Comparison of ENCODE assay signal across 13 cellular contexts in the genomic region with DNA sequence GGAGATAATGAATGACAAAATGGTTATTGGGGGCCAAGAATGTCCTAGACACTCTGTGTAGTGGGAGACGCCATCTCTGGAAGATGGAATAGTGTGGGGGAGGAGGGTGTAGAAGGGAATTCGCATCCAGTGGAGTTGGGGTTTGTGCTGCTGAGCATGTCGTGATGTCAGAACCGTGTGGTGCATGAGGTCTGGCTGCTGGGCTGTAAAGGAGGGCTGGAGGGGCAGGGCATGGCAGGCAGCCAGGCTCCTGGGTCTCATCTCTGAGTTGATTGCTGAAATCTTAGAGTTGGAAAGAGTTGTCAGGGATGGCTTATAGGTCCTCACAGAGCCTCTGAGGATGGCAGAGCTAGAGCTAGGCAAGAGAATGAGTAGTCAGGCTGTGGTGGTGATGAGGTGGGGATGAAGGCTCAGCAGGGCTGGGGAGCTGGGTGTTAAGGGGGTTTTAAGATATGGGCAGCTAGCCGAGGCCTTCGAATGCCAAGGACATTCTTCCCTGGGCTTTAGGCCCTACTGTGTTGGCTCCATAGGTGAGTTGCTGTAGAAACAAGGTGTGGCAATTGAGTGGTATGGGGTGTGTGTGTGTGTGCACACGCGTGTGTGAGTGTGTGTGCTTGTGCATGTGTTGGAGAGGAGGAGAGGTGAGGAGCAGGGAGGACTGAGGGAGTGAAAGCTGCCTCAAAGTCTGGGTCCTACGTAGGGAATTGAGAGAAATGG. TPM values are rescaled to one million over a fixed set of nuclear protein-coding genes. Genes with fewer than 3 reads are reported as not detected.
DNase-seq lines count a peak whose midpoint lies in the region; ATAC-seq and TF ChIP-seq lines count a peak whose summit lies in the region.
"Had no signal": no experiment of that assay in that cellular context is flagged by ENCODE, and none has a peak within 500 bp of the region (broad histone marks: within the 10 kb centered on the region; RNA-seq: fewer than 3 reads in every experiment).

No MANE protein-coding gene starts in this region.

- no peak overlapping the region for H4K91ac ChIP-seq in neuronal stem cell (ENCODE audit: low read depth, low read length, poor library complexity)

- no peak overlapping the region for H3K4me2 ChIP-seq in neuronal stem cell (ENCODE audit: insufficient read depth, low read length, poor library complexity, severe bottlenecking)
- H3K4me2 ChIP-seq: A549 had no signal

- no peak overlapping the region for H3K14ac ChIP-seq in neuronal stem cell (ENCODE audit: low read length)

- H3K4me1 Mint-ChIP-seq in Caco-2 (ENCODE audit: low read depth, unreplicated experiment): peaks cover 9% of the 10 kb centered on the region

- CTCF ChIA-PET in Caco-2 (lab: Charles Lee): interaction anchor here (0.8 kb wide), 1 partner anchor 241 kb away, joined by 3 read pairs; no protein-coding TSS in a partner anchor

- DNase-seq in NCI-H2227 (lab: John Stamatoyannopoulos, UW; ENCODE audit: unreplicated experiment): peak; percentile 27
- DNase-seq in NCI-H2227 treated with DMSO at 0.1 percent for 48 hours (lab: John Stamatoyannopoulos, UW): no peak
- peak; percentile 7 for DNase-seq in GM10266 (ENCODE audit: extremely low spot score)
- DNase-seq in caudate nucleus (lab: John Stamatoyannopoulos, UW): peak in 7 of 61 donors; percentile 15 to 73 (median 34)
- no peak for DNase-seq in neuronal stem cell (ENCODE audit: low spot score)
- DNase-seq in Caco-2: no peak
- no peak for DNase-seq in stimulated activated CD4-positive, alpha-beta T cell treated with anti-CD3 and anti-CD28 coated beads, Interleukin-2, amount 100 ng/mL, for 48 hours
- DNase-seq: NCI-H1436 treated with DMSO at 0.1 percent for 48 hours, SW 1271 had no signal

- no peak overlapping the region for H3K4me3 Mint-ChIP-seq in Caco-2 (ENCODE audit: unreplicated experiment)

- H3K18ac ChIP-seq in neuronal stem cell (ENCODE audit: low read length): no peak overlapping the region

- no TSS peak for BruUV-seq in Caco-2 (replicated peaks; lab: Mats Ljungman, UMichigan)

- no peak overlapping the region for H3K9ac ChIP-seq in neuronal stem cell (ENCODE audit: low read depth, low read length, poor library complexity)

- no peak overlapping the region for H3K4ac ChIP-seq in neuronal stem cell (ENCODE audit: low read length)

- no peak overlapping the region for H2BK12ac ChIP-seq in neuronal stem cell (ENCODE audit: low read length)

- H3K9me3 ChIP-seq in neuronal stem cell (replicated peaks in 1 of 2; ENCODE audit: control insufficient read depth in 2 of 2, insufficient read depth in 1 of 2, low read depth in 1 of 2, low read length in 2 of 2) (peaks cover 0 to 8% of the 10 kb centered on the region in 2 donors), Caco-2 (no peaks in the 10 kb centered on the region)
- H3K9me3 ChIP-seq: A549 had no signal

- POLR2A ChIA-PET in Caco-2 (lab: Charles Lee): no interaction called here

- no peak overlapping the region for H2BK120ac ChIP-seq in neuronal stem cell (ENCODE audit: low read depth, low read length)

- H3K27me3 ChIP-seq in neuronal stem cell (ENCODE audit: control insufficient read depth in 3 of 3, insufficient read depth in 3 of 3, low read depth in 1 of 3, low read length in 3 of 3): peaks cover 0 to 61% (median 21%) of the 10 kb centered on the region in 3 experiments
- H3K27me3 ChIP-seq in Caco-2 (replicated peaks; ENCODE audit: control insufficient read depth, insufficient read depth, low read length): no peaks in the 10 kb centered on the region

- no peak overlapping the region for H3K27ac Mint-ChIP-seq in Caco-2 (ENCODE audit: unreplicated experiment)

- TF ChIP-seq CTCF in GM10266 (IDR thresholded peaks at IDR 0.05; ENCODE audit: control insufficient read depth, insufficient read depth, low read depth, missing control alignments) (no peak), Caco-2 (IDR thresholded peaks at IDR 0.05; ENCODE audit: insufficient read depth in 1 of 2, low read depth in 1 of 2, low read length in 1 of 2, severe bottlenecking in 1 of 2, unreplicated experiment in 1 of 2) (no peak)

- ATAC-seq in GM18517 (IDR thresholded peaks at IDR 0.05; ENCODE audit: unreplicated experiment): no peak

- no peaks in the 10 kb centered on the region for H3K79me1 ChIP-seq in neuronal stem cell (ENCODE audit: low read depth, low read length)

- intact Hi-C loops in Caco-2 (cut with micrococcal nuclease; ENCODE audit: unreplicated experiment): no loop called here

- H2AFZ ChIP-seq in neuronal stem cell (ENCODE audit: low read length): no peak overlapping the region

- peak overlapping the region; percentile 13 for H3K27ac ChIP-seq in caudate nucleus (ENCODE audit: low read depth, low read length)
- no peak overlapping the region for H3K27ac ChIP-seq in neuronal stem cell (replicated peaks; ENCODE audit: low read length)
- H3K27ac ChIP-seq: A549, epithelial cell of prostate had no signal

- H2BK5ac ChIP-seq in neuronal stem cell (ENCODE audit: low read length): peak overlapping the region; percentile 14

- H3K4me3 ChIP-seq in neuronal stem cell (ENCODE audit: low read length in 2 of 2): peak overlapping the region in 1 of 2 donors; percentile 39
- H3K4me3 ChIP-seq in Caco-2 (ENCODE audit: low read depth, low read length): no peak overlapping the region
- H3K4me3 ChIP-seq: A549 had no signal

- H3K4me1 ChIP-seq in neuronal stem cell (ENCODE audit: control insufficient read depth in 2 of 2, insufficient read depth in 1 of 2, low read depth in 1 of 2, low read length in 2 of 2) (peaks cover 3 to 4% of the 10 kb centered on the region in 2 donors), Caco-2 (peaks cover 6% of the 10 kb centered on the region)
- H3K4me1 ChIP-seq: A549 had no signal

- peak overlapping the region; percentile 53 for H3K23ac ChIP-seq in neuronal stem cell (ENCODE audit: low read depth, low read length, poor library complexity)

- WGBS in neuronal stem cell (ENCODE audit: extremely low coverage in 2 of 2, insufficient read length in 2 of 2, insufficient replicate concordance in 1 of 2), 2 donors: no CpG with 5 or more reads among the region's 9 CpGs

- H2AK5ac ChIP-seq in neuronal stem cell (ENCODE audit: low read depth, low read length): no peak overlapping the region

- H3K36me3 ChIP-seq in neuronal stem cell (replicated peaks in 1 of 2; ENCODE audit: control insufficient read depth in 2 of 2, insufficient read depth in 2 of 2, low read length in 2 of 2) (peaks cover 3 to 25% of the 10 kb centered on the region in 2 donors), Caco-2 (ENCODE audit: control insufficient read depth, insufficient read depth, low read length) (no peaks in the 10 kb centered on the region; the same call in 1 of the 2 replicates)

- peak overlapping the region; percentile 84 for H2BK15ac ChIP-seq in neuronal stem cell (ENCODE audit: low read length)

- H3K36me3 Mint-ChIP-seq in Caco-2 (ENCODE audit: insufficient read depth, unreplicated experiment): peaks cover 25% of the 10 kb centered on the region

- H3K9me3 Mint-ChIP-seq in Caco-2 (ENCODE audit: unreplicated experiment): no peaks in the 10 kb centered on the region

- H3K27me3 Mint-ChIP-seq in Caco-2 (ENCODE audit: insufficient read depth, unreplicated experiment): no peaks in the 10 kb centered on the region

- no peak overlapping the region for H4K8ac ChIP-seq in neuronal stem cell (ENCODE audit: low read depth, low read length)

RNA-seq across cellular contexts. Expression of a gene that starts 1.9 kb away (rescaled TPM):
- 2.6 TPM for polyA plus RNA-seq in neuronal stem cell (2013, experiment 1 of 2)
- 2.8 TPM for polyA plus RNA-seq in neuronal stem cell (2013, experiment 2 of 2)
- total RNA-seq in Caco-2 (2022): 8.7 and 9.4 TPM in 2 replicates

RNA-seq across cellular contexts. Expression of a gene that starts 21.1 kb away (rescaled TPM):
- polyA plus RNA-seq in neuronal stem cell (2013, experiment 1 of 2): 63.8 TPM
- 62.6 TPM for polyA plus RNA-seq in neuronal stem cell (2013, experiment 2 of 2)
- total RNA-seq in Caco-2 (2022): 62.8 and 74.3 TPM in 2 replicates

RNA-seq across cellular contexts. Expression of a gene that starts 57.6 kb away (rescaled TPM):
- polyA plus RNA-seq in neuronal stem cell (2013, experiment 1 of 2): 0.04 TPM
- polyA plus RNA-seq in neuronal stem cell (2013, experiment 2 of 2): 0.06 TPM
- not detected in 2 replicates for total RNA-seq in Caco-2 (2022)
- total RNA-seq: mucosa of gallbladder had no signal
- polyA plus RNA-seq: A549 had no signal

Comparison
In these comparisons a context has a peak if more than half of its experiments do, and no peak if none do; other contexts are left out.
1. DNase-seq: peak in NCI-H2227 (single experiment) and GM10266 (single experiment); none in NCI-H2227 treated with DMSO at 0.1 percent for 48 hours (single experiment), neuronal stem cell (single experiment), Caco-2 (0 of 2) and stimulated activated CD4-positive, alpha-beta T cell treated with anti-CD3 and anti-CD28 coated beads, Interleukin-2, amount 100 ng/mL, for 48 hours (0 of 2).